27 cellular contexts compared by ENCODE assay signal in genomic region chr1:203131548-203132200, GRCh38. TPM values are rescaled to one million over a fixed set of nuclear protein-coding genes. Genes with fewer than 3 reads are reported as not detected.
DNase-seq lines count a peak whose midpoint lies in the region; TF ChIP-seq lines count a peak whose summit lies in the region.
"Had no signal": no experiment of that assay in that cellular context is flagged by ENCODE, and none has a peak within 500 bp of the region (broad histone marks: within the 10 kb centered on the region; RNA-seq: fewer than 3 reads in every experiment).

No MANE protein-coding gene starts in this region.

- H3K9me3 Mint-ChIP-seq in activated naive CD4-positive, alpha-beta T cell treated with anti-CD3 and anti-CD28 coated beads, Interleukin-2, amount 10 ng/mL, durations not matched to agents 7 days and 5 days, result no peaks in the 10 kb centered on the region
- H3K9me3 Mint-ChIP-seq: activated CD4-positive, alpha-beta memory T cell treated with anti-CD3 and anti-CD28 coated beads for 36 hours; activated T-helper 17 cell treated with anti-CD3 and anti-CD28 coated beads, Interleukin-2, amount 50 U/mL, for 72 hours; CD8-positive, alpha-beta T cell; IgD-negative memory B cell; stimulated activated naive CD8-positive, alpha-beta T cell treated with anti-CD3 and anti-CD28 coated beads, Interleukin-15, Interleukin-2, amounts not matched to agents 100 ng/mL and 50 ng/mL, for 24 hours had no signal

- WGBS in sigmoid colon, 2 donors, result 91% methylated on average over 9 of the region's 9 CpGs
- WGBS in tibial nerve, 2 donors, result 92 to 93% methylated on average over 8 to 9 of the region's 9 CpGs

- H3K4me1 Mint-ChIP-seq in activated naive CD4-positive, alpha-beta T cell treated with anti-CD3 and anti-CD28 coated beads, Interleukin-2, amount 10 ng/mL, durations not matched to agents 7 days and 5 days, result peaks cover 12% of the 10 kb centered on the region

- H3K4me3 ChIP-seq in sigmoid colon (no peak overlapping the region), tibial nerve (no peak overlapping the region)
- H3K4me3 ChIP-seq: GM23248, Peyer's patch, prostate gland, SJSA1, transverse colon had no signal

- CTCF ChIA-PET in activated naive CD4-positive, alpha-beta T cell treated with anti-CD3 and anti-CD28 coated beads, Interleukin-2, amount 10 ng/mL, durations not matched to agents 7 days and 5 days (lab: Charles Lee), result interaction anchor here (2.2 to 2.3 kb wide), 2 partner anchors 41 to 85 kb away, joined by 5 to 12 read pairs; no protein-coding TSS in a partner anchor

- H3K27me3 ChIP-seq in sigmoid colon (peaks cover 0 to 5% (median 0%) of the 10 kb centered on the region in 3 donors), tibial nerve (peaks cover 0 to 8% of the 10 kb centered on the region in 2 donors)
- H3K27me3 ChIP-seq: Peyer's patch had no signal

- H3K27ac ChIP-seq in sigmoid colon (no peak overlapping the region), tibial nerve (no peak overlapping the region)
- H3K27ac ChIP-seq: GM23248, Peyer's patch, prostate gland, SJSA1, transverse colon had no signal

- intact Hi-C loops in sigmoid colon (cut with DNase I), result no loop called here

- no peak overlapping the region for H3K27ac Mint-ChIP-seq in activated naive CD4-positive, alpha-beta T cell treated with anti-CD3 and anti-CD28 coated beads, Interleukin-2, amount 10 ng/mL, durations not matched to agents 7 days and 5 days
- H3K27ac Mint-ChIP-seq: activated CD4-positive, alpha-beta memory T cell treated with anti-CD3 and anti-CD28 coated beads for 36 hours; activated T-helper 17 cell treated with anti-CD3 and anti-CD28 coated beads, Interleukin-2, amount 50 U/mL, for 72 hours; CD8-positive, alpha-beta T cell; IgD-negative memory B cell; stimulated activated naive CD8-positive, alpha-beta T cell treated with anti-CD3 and anti-CD28 coated beads, Interleukin-15, Interleukin-2, amounts not matched to agents 100 ng/mL and 50 ng/mL, for 24 hours had no signal

- peaks cover 73% of the 10 kb centered on the region for H3K27me3 Mint-ChIP-seq in activated naive CD4-positive, alpha-beta T cell treated with anti-CD3 and anti-CD28 coated beads, Interleukin-2, amount 10 ng/mL, durations not matched to agents 7 days and 5 days

- H3K36me3 ChIP-seq in sigmoid colon (no peaks in the 10 kb centered on the region), tibial nerve (no peaks in the 10 kb centered on the region)
- H3K36me3 ChIP-seq: Peyer's patch, prostate gland, SJSA1, transverse colon had no signal

- H3K4me3 Mint-ChIP-seq in activated naive CD4-positive, alpha-beta T cell treated with anti-CD3 and anti-CD28 coated beads, Interleukin-2, amount 10 ng/mL, durations not matched to agents 7 days and 5 days, result no peak overlapping the region
- H3K4me3 Mint-ChIP-seq: activated CD4-positive, alpha-beta memory T cell treated with anti-CD3 and anti-CD28 coated beads for 36 hours; activated T-helper 17 cell treated with anti-CD3 and anti-CD28 coated beads, Interleukin-2, amount 50 U/mL, for 72 hours; CD8-positive, alpha-beta T cell; IgD-negative memory B cell; stimulated activated naive CD8-positive, alpha-beta T cell treated with anti-CD3 and anti-CD28 coated beads, Interleukin-15, Interleukin-2, amounts not matched to agents 100 ng/mL and 50 ng/mL, for 24 hours had no signal

- no peak for TF ChIP-seq POLR2A in sigmoid colon (IDR thresholded peaks at IDR 0.05)
- TF ChIP-seq POLR2A in tibial nerve (IDR thresholded peaks at IDR 0.05), result no peak

- H3K36me3 Mint-ChIP-seq in activated naive CD4-positive, alpha-beta T cell treated with anti-CD3 and anti-CD28 coated beads, Interleukin-2, amount 10 ng/mL, durations not matched to agents 7 days and 5 days, result no peaks in the 10 kb centered on the region
- H3K36me3 Mint-ChIP-seq: activated CD4-positive, alpha-beta memory T cell treated with anti-CD3 and anti-CD28 coated beads for 36 hours; CD8-positive, alpha-beta T cell had no signal

- DNase-seq in activated naive CD4-positive, alpha-beta T cell treated with anti-CD3 and anti-CD28 coated beads, Interleukin-2, amount 10 ng/mL, durations not matched to agents 7 days and 5 days, result peak; percentile 9
- no peak for DNase-seq in activated naive CD4-positive, alpha-beta T cell (lab: John Stamatoyannopoulos, UW)
- DNase-seq in NCI-H526 treated with DMSO at 0.1 percent for 48 hours (lab: John Stamatoyannopoulos, UW) (peak; percentile 45), kidney tubule cell (ENCODE audit: low spot score) (peak; percentile 22), sigmoid colon (peak; percentile 26), tibial nerve (ENCODE audit: low spot score in 2 of 2) (no peak), DMS79 (lab: John Stamatoyannopoulos, UW) (no peak), globus pallidus (ENCODE audit: low spot score) (no peak)
- DNase-seq: activated CD4-positive, alpha-beta memory T cell treated with anti-CD3 and anti-CD28 coated beads for 36 hours; activated CD8-positive, alpha-beta memory T cell treated with anti-CD3 and anti-CD28 coated beads, Interleukin-2, amount 50 U/mL, for 4 hours; CD8-positive, alpha-beta T cell; DMS 273 treated with DMSO at 0.1 percent for 48 hours; effector CD4-positive, alpha-beta T cell; GM23248; kidney glomerular epithelial cell; NCI-H1105; NCI-H2029; NCI-H69; T-helper 1 cell; transverse colon had no signal

- TF ChIP-seq CTCF in sigmoid colon (IDR thresholded peaks at IDR 0.05) (no peak), tibial nerve (IDR thresholded peaks at IDR 0.05) (no peak)

- H3K4me1 ChIP-seq in sigmoid colon (peaks cover 0 to 23% (median 20%) of the 10 kb centered on the region in 4 donors), tibial nerve (peaks cover 0 to 39% (median 13%) of the 10 kb centered on the region in 4 donors)
- H3K4me1 ChIP-seq: SJSA1 had no signal

- TF ChIP-seq EP300 in sigmoid colon (IDR thresholded peaks at IDR 0.05), result no peak
- no peak for TF ChIP-seq EP300 in tibial nerve (IDR thresholded peaks at IDR 0.05)

- H3K9me3 ChIP-seq in sigmoid colon (no peaks in the 10 kb centered on the region), tibial nerve (no peaks in the 10 kb centered on the region)
- H3K9me3 ChIP-seq: Peyer's patch, prostate gland, SJSA1, transverse colon had no signal

RNA-seq across cellular contexts. Expression of gene ADORA1, which starts 4.1 kb away (rescaled TPM):
- total RNA-seq in sigmoid colon (1 to 10 TPM in 1 of 4 donors, under 1 TPM in 1, not detected in 2; 0.33 to 1.1 TPM), tibial nerve (1 to 10 TPM in 2 of 4 donors, under 1 TPM in 2; 0.30 to 2.2 (median 0.96) TPM)
- polyA plus RNA-seq in sigmoid colon, result 1 to 10 TPM in 1 of 3 donors, under 1 TPM in 1, not detected in 1; 0.92 to 1.3 TPM
- total RNA-seq: activated CD4-positive, alpha-beta memory T cell treated with anti-CD3 and anti-CD28 coated beads for 36 hours; activated T-helper 17 cell treated with anti-CD3 and anti-CD28 coated beads, Interleukin-2, amount 50 U/mL, for 72 hours; CD8-positive, alpha-beta T cell; SJSA1 had no signal
- polyA plus RNA-seq: IgD-negative memory B cell had no signal

RNA-seq across cellular contexts. Expression of gene MYBPH, which starts 44.0 kb away (rescaled TPM):
- total RNA-seq in sigmoid colon (not detected), tibial nerve (not detected)
- polyA plus RNA-seq in sigmoid colon, result not detected
- total RNA-seq: activated CD4-positive, alpha-beta memory T cell treated with anti-CD3 and anti-CD28 coated beads for 36 hours; activated T-helper 17 cell treated with anti-CD3 and anti-CD28 coated beads, Interleukin-2, amount 50 U/mL, for 72 hours; CD8-positive, alpha-beta T cell; epithelial cell of proximal tubule; Peyer's patch; SJSA1; transverse colon had no signal
- polyA plus RNA-seq: IgD-negative memory B cell had no signal

RNA-seq across cellular contexts. Expression of gene MYOG, which starts 45.9 kb away (rescaled TPM):
- total RNA-seq in sigmoid colon, result not detected
- not detected for polyA plus RNA-seq in sigmoid colon
- total RNA-seq in tibial nerve, result not detected
- total RNA-seq: activated CD4-positive, alpha-beta memory T cell treated with anti-CD3 and anti-CD28 coated beads for 36 hours; activated T-helper 17 cell treated with anti-CD3 and anti-CD28 coated beads, Interleukin-2, amount 50 U/mL, for 72 hours; CD8-positive, alpha-beta T cell; epithelial cell of proximal tubule; GM23248; Peyer's patch; SJSA1; transverse colon had no signal
- polyA plus RNA-seq: GM23248, IgD-negative memory B cell had no signal

RNA-seq across cellular contexts. Expression of gene CHI3L1, which starts 54.8 kb away (rescaled TPM):
- 1 to 10 TPM in 3 of 4 donors, not detected in 1; 2.2 to 9.1 (median 2.6) TPM for total RNA-seq in sigmoid colon
- polyA plus RNA-seq in sigmoid colon, result 10 to 100 TPM in 1 of 3 donors, 1 to 10 TPM in 2; 1.2 to 28.8 (median 4.9) TPM
- 100 to 1,000 TPM in 1 of 4 donors, 10 to 100 TPM in 1, 1 to 10 TPM in 1, not detected in 1; 5.0 to 150 (median 18.8) TPM for total RNA-seq in tibial nerve
- total RNA-seq: activated CD4-positive, alpha-beta memory T cell treated with anti-CD3 and anti-CD28 coated beads for 36 hours; activated T-helper 17 cell treated with anti-CD3 and anti-CD28 coated beads, Interleukin-2, amount 50 U/mL, for 72 hours; CD8-positive, alpha-beta T cell; SJSA1 had no signal
- polyA plus RNA-seq: IgD-negative memory B cell had no signal

Comparison
In these comparisons a context has a peak if more than half of its experiments do, and no peak if none do; other contexts are left out.
1. DNase-seq: peak in activated naive CD4-positive, alpha-beta T cell treated with anti-CD3 and anti-CD28 coated beads, Interleukin-2, amount 10 ng/mL, durations not matched to agents 7 days and 5 days (single experiment), NCI-H526 treated with DMSO at 0.1 percent for 48 hours (single experiment), kidney tubule cell (single experiment) and sigmoid colon (single experiment); none in activated naive CD4-positive, alpha-beta T cell (0 of 4), tibial nerve (0 of 2), DMS79 (single experiment) and globus pallidus (single experiment).